In genomic region chr7:154953006-154953684, GRCh38 we compare ENCODE assay signal across 8 cellular contexts. TPM values are rescaled to one million over a fixed set of nuclear protein-coding genes. Genes with fewer than 3 reads are reported as not detected.
DNase-seq lines count a peak whose midpoint lies in the region; ATAC-seq and TF ChIP-seq lines count a peak whose summit lies in the region.

No MANE protein-coding gene starts in this region.

- peak; percentile 82 for TF ChIP-seq CTCF in foreskin fibroblast (IDR thresholded peaks at IDR 0.05; ENCODE audit: low read depth, low read length)
- peak; percentile 51 for TF ChIP-seq CTCF in psoas muscle (IDR thresholded peaks at IDR 0.05)

- peak; percentile 4 to 28 for DNase-seq in SHP77 (lab: John Stamatoyannopoulos, UW)
- no peak for DNase-seq in SHP77 treated with DMSO at 0.1 percent for 48 hours (lab: John Stamatoyannopoulos, UW)
- peak; percentile 58 for DNase-seq in NCI-H460 (ENCODE audit: extremely low read depth, low read depth)
- DNase-seq in activated CD8-positive, alpha-beta memory T cell treated with anti-CD3 and anti-CD28 coated beads, Interleukin-2, amount 50 U/mL, for 48 hours = peak; percentile 90
- peak; percentile 7 to 62 for DNase-seq in foreskin fibroblast
- DNase-seq in psoas muscle = peak; percentile 55 to 72

- no peaks in the 10 kb centered on the region for H3K9me3 ChIP-seq in psoas muscle

- intact Hi-C loops in psoas muscle (cut with DNase I) = no loop called here

- peaks cover 5 to 97% of the 10 kb centered on the region in 2 donors for H3K36me3 ChIP-seq in psoas muscle (ENCODE audit: insufficient read depth in 1 of 2, low read depth in 1 of 2)

- no peaks in the 10 kb centered on the region for H3K4me1 ChIP-seq in psoas muscle

- WGBS in psoas muscle, 3 donors = 59 to 65% (median 60%) methylated on average over 9 of the region's 9 CpGs

- ATAC-seq in psoas muscle (peak in 2 of 4 donors; percentile 51 to 53), GM18519 (IDR thresholded peaks at IDR 0.05; ENCODE audit: low FRiP score, unreplicated experiment) (no peak), HG03460 (IDR thresholded peaks at IDR 0.05; ENCODE audit: unreplicated experiment) (no peak)

- H3K4me3 ChIP-seq in foreskin fibroblast (ENCODE audit: low read depth in 1 of 2, low read length in 2 of 2) (no peak overlapping the region), psoas muscle (no peak overlapping the region)

- H3K27ac ChIP-seq in psoas muscle = no peak overlapping the region

- no peaks in the 10 kb centered on the region for H3K27me3 ChIP-seq in psoas muscle (ENCODE audit: insufficient read depth in 3 of 3, low read length in 2 of 3)

RNA-seq across cellular contexts. Expression of gene PAXIP1, which starts 49.8 kb away (rescaled TPM):
- 11.6 and 13.8 TPM in 2 replicates for total RNA-seq in NCI-H460 (2014; rRNA removed; shearing (Covaris generic))
- 23.6 and 27.8 TPM in 2 replicates for polyA plus RNA-seq in NCI-H460 (2014; cell fraction: nucleus; rRNA removed)
- 1 to 10 TPM; 4.5 to 7.3 (median 6.5) TPM for total RNA-seq in psoas muscle
- polyA plus RNA-seq in psoas muscle = 1 to 10 TPM; 3.5 to 7.1 (median 5.7) TPM
